ENCODE assay signal across 8 cellular contexts in the genomic region with DNA sequence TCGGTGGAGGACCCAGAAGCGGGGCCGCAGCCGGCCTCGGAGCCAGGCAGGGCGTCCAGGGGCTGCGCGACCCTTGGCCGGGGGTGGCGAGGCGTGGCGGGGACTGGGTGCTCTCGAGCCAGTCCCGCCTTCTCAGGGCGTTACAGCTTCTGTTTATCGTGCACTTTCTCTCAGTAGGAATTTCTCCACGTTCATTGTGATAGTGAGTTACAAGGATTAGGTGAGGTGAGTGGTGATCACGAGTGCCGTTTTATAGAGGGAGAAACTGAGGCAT. TPM values are rescaled to one million over a fixed set of nuclear protein-coding genes. Genes with fewer than 3 reads are reported as not detected.
A peak's percentile ranks its signal among the peaks of the same experiment; 100 is the strongest.
DNase-seq lines count a peak whose midpoint lies in the region; ATAC-seq and TF ChIP-seq lines count a peak whose summit lies in the region.

No MANE protein-coding gene starts in this region.

- H3K9me3 ChIP-seq in right cardiac atrium (ENCODE audit: control insufficient read depth, low read length): no peaks in the 10 kb centered on the region

- no peak overlapping the region for H3K27ac Mint-ChIP-seq in activated B cell treated with CpG ODN at 0.5 μM for 24 hours
- no peak overlapping the region for H3K27ac Mint-ChIP-seq in stimulated activated naive B cell treated with anti-CD40 and anti-IgM and Interleukin-4, amounts not matched to agents 10 μg/mL and 1 μg/mL and 100 μg/mL, for 72 hours

- H3K4me3 Mint-ChIP-seq in activated T-cell treated with anti-CD3 and anti-CD28 coated beads, Interleukin-2, amount 50 U/mL, for 4 hours: peak overlapping the region; percentile 81
- peak overlapping the region; percentile 83 for H3K4me3 Mint-ChIP-seq in activated B cell treated with CpG ODN at 0.5 μM for 24 hours
- peak overlapping the region; percentile 90 to 98 for H3K4me3 Mint-ChIP-seq in stimulated activated naive B cell treated with anti-CD40 and anti-IgM and Interleukin-4, amounts not matched to agents 10 μg/mL and 1 μg/mL and 100 μg/mL, for 72 hours

- CTCF ChIA-PET in activated B cell treated with CpG ODN at 0.5 μM for 24 hours (lab: Charles Lee): interaction anchor here (1.4 to 1.9 kb wide), 3 partner anchors 12 to 156 kb away, joined by 3 to 5 read pairs (median 4); no protein-coding TSS in a partner anchor

- no peaks in the 10 kb centered on the region for H3K27me3 Mint-ChIP-seq in activated T-cell treated with anti-CD3 and anti-CD28 coated beads, Interleukin-2, amount 50 U/mL, for 4 hours (ENCODE audit: low read depth)
- H3K27me3 Mint-ChIP-seq in activated B cell treated with CpG ODN at 0.5 μM for 24 hours: no peaks in the 10 kb centered on the region
- H3K27me3 Mint-ChIP-seq in stimulated activated naive B cell treated with anti-CD40 and anti-IgM and Interleukin-4, amounts not matched to agents 10 μg/mL and 1 μg/mL and 100 μg/mL, for 72 hours: no peaks in the 10 kb centered on the region

- intact Hi-C loops in activated B cell treated with CpG ODN at 0.5 μM for 24 hours (cut with micrococcal nuclease) (loop anchor here (5.0 kb wide), 1 partner anchor 124 kb away; a partner anchor contains a TSS), right cardiac atrium (cut with DNase I) (no loop called here)

- peaks cover 18% of the 10 kb centered on the region for H3K36me3 Mint-ChIP-seq in activated T-cell treated with anti-CD3 and anti-CD28 coated beads, Interleukin-2, amount 50 U/mL, for 4 hours (ENCODE audit: insufficient read depth)
- H3K36me3 Mint-ChIP-seq in activated B cell treated with CpG ODN at 0.5 μM for 24 hours (ENCODE audit: low read depth): peaks cover 37% of the 10 kb centered on the region
- H3K36me3 Mint-ChIP-seq in stimulated activated naive B cell treated with anti-CD40 and anti-IgM and Interleukin-4, amounts not matched to agents 10 μg/mL and 1 μg/mL and 100 μg/mL, for 72 hours: peaks cover 24 to 40% of the 10 kb centered on the region in 2 donors

- peak overlapping the region; percentile 50 for H3K27ac ChIP-seq in right cardiac atrium (ENCODE audit: low read length)

- TF ChIP-seq CTCF in activated B cell treated with CpG ODN at 0.5 μM for 24 hours (IDR thresholded peaks at IDR 0.05): no peak

- no peak for DNase-seq in activated T-cell treated with anti-CD3 and anti-CD28 coated beads, Interleukin-2, amount 50 U/mL, for 4 hours
- no peak for DNase-seq in activated T-cell treated with anti-CD3 and anti-CD28 coated beads, Interleukin-2, amount 50 U/mL, for 48 hours
- DNase-seq in activated B cell treated with CpG ODN at 0.5 μM for 24 hours (no peak), right cardiac atrium (peak in 1 of 3 donors; percentile 73), amygdala (lab: John Stamatoyannopoulos, UW) (no peak)
- DNase-seq in stimulated activated naive B cell treated with anti-CD40 and anti-IgM and Interleukin-4, amounts not matched to agents 10 μg/mL and 1 μg/mL and 100 μg/mL, for 72 hours: no peak

- H3K9me3 Mint-ChIP-seq in activated T-cell treated with anti-CD3 and anti-CD28 coated beads, Interleukin-2, amount 50 U/mL, for 4 hours: no peaks in the 10 kb centered on the region
- no peaks in the 10 kb centered on the region for H3K9me3 Mint-ChIP-seq in activated B cell treated with CpG ODN at 0.5 μM for 24 hours
- no peaks in the 10 kb centered on the region for H3K9me3 Mint-ChIP-seq in stimulated activated naive B cell treated with anti-CD40 and anti-IgM and Interleukin-4, amounts not matched to agents 10 μg/mL and 1 μg/mL and 100 μg/mL, for 72 hours

- ATAC-seq in activated T-cell treated with anti-CD3 and anti-CD28 coated beads, Interleukin-2, amount 50 U/mL, for 4 hours: no peak
- ATAC-seq in activated B cell treated with CpG ODN at 0.5 μM for 24 hours (ENCODE audit: low read depth) (no peak), right cardiac atrium (peak; percentile 5 to 38), GM19452 (IDR thresholded peaks at IDR 0.05; ENCODE audit: unreplicated experiment) (no peak), HG02798 (IDR thresholded peaks at IDR 0.05; ENCODE audit: poor library complexity, unreplicated experiment) (no peak)
- peak in 1 of 2 donors; percentile 5 for ATAC-seq in stimulated activated naive B cell treated with anti-CD40 and anti-IgM and Interleukin-4, amounts not matched to agents 10 μg/mL and 1 μg/mL and 100 μg/mL, for 72 hours (replicated peaks)

- H3K4me3 ChIP-seq in right cardiac atrium (ENCODE audit: low read length): peak overlapping the region; percentile 86

- WGBS in right cardiac atrium: 0% methylated on average over 19 of the region's 19 CpGs

- peaks cover 35% of the 10 kb centered on the region for H3K4me1 Mint-ChIP-seq in activated T-cell treated with anti-CD3 and anti-CD28 coated beads, Interleukin-2, amount 50 U/mL, for 4 hours (ENCODE audit: low read depth)
- peaks cover 44% of the 10 kb centered on the region for H3K4me1 Mint-ChIP-seq in activated B cell treated with CpG ODN at 0.5 μM for 24 hours
- peaks cover 35 to 58% of the 10 kb centered on the region in 2 donors for H3K4me1 Mint-ChIP-seq in stimulated activated naive B cell treated with anti-CD40 and anti-IgM and Interleukin-4, amounts not matched to agents 10 μg/mL and 1 μg/mL and 100 μg/mL, for 72 hours

- POLR2A ChIA-PET in activated B cell treated with CpG ODN at 0.5 μM for 24 hours (lab: Charles Lee): interaction anchor here (0.6 to 1.5 kb wide), 12 partner anchors 10 to 1569 kb away, joined by 3 to 25 read pairs (median 4); a partner anchor contains a TSS

- H3K4me1 ChIP-seq in right cardiac atrium (ENCODE audit: control insufficient read depth, insufficient read depth, low read length): peaks cover 6% of the 10 kb centered on the region

- no peaks in the 10 kb centered on the region for H3K27me3 ChIP-seq in right cardiac atrium (ENCODE audit: control insufficient read depth, insufficient read depth)

RNA-seq across cellular contexts. Expression of a gene that starts 0.6 kb away (rescaled TPM):
- total RNA-seq in activated T-cell treated with anti-CD3 and anti-CD28 coated beads, Interleukin-2, amount 50 U/mL, for 4 hours: 100 to 1,000 TPM in 2 of 3 donors, 10 to 100 TPM in 1; 93.4 to 109 (median 106) TPM
- total RNA-seq in activated B cell treated with CpG ODN at 0.5 μM for 24 hours (82.6 and 87.5 TPM in 2 replicates), right cardiac atrium (10 to 100 TPM; 38.7 to 65.5 (median 50.4) TPM)
- 37.1 TPM for polyA plus RNA-seq in right cardiac atrium

RNA-seq across cellular contexts. Expression of a gene that starts 13.1 kb away (rescaled TPM):
- 10 to 100 TPM; 53.4 to 60.1 (median 56.4) TPM for total RNA-seq in activated T-cell treated with anti-CD3 and anti-CD28 coated beads, Interleukin-2, amount 50 U/mL, for 4 hours
- total RNA-seq in activated B cell treated with CpG ODN at 0.5 μM for 24 hours (52.2 and 53.5 TPM in 2 replicates), right cardiac atrium (10 to 100 TPM; 37.5 to 42.5 (median 40.1) TPM)
- 49.3 TPM for polyA plus RNA-seq in right cardiac atrium

RNA-seq across cellular contexts. Expression of a gene that starts 25.0 kb away (rescaled TPM):
- not detected for total RNA-seq in activated T-cell treated with anti-CD3 and anti-CD28 coated beads, Interleukin-2, amount 50 U/mL, for 4 hours
- not detected in 2 replicates for total RNA-seq in activated B cell treated with CpG ODN at 0.5 μM for 24 hours
- total RNA-seq in right cardiac atrium: not detected
- polyA plus RNA-seq in right cardiac atrium: not detected

RNA-seq across cellular contexts. Expression of a gene that starts 54.8 kb away (rescaled TPM):
- 1 to 10 TPM; 5.7 to 9.2 (median 7.0) TPM for total RNA-seq in activated T-cell treated with anti-CD3 and anti-CD28 coated beads, Interleukin-2, amount 50 U/mL, for 4 hours
- total RNA-seq in activated B cell treated with CpG ODN at 0.5 μM for 24 hours: 172 and 191 TPM in 2 replicates
- 1 to 10 TPM in 1 of 4 donors, under 1 TPM in 1, not detected in 2; 0.37 to 1.0 TPM for total RNA-seq in right cardiac atrium
- 0.18 TPM for polyA plus RNA-seq in right cardiac atrium

Comparison
In these comparisons a context has a peak if more than half of its experiments do, and no peak if none do; other contexts are left out.
1. ATAC-seq: peak in right cardiac atrium (2 of 2); none in activated T-cell treated with anti-CD3 and anti-CD28 coated beads, Interleukin-2, amount 50 U/mL, for 4 hours (0 of 2), activated B cell treated with CpG ODN at 0.5 μM for 24 hours (single experiment), GM19452 (single experiment) and HG02798 (single experiment).
2. Peak in every context shown above with its lines, with median percentiles within 50 percentile points of each other: H3K4me3 Mint-ChIP-seq.